Comparison of ENCODE assay signal across 16 cellular contexts in the genomic region with DNA sequence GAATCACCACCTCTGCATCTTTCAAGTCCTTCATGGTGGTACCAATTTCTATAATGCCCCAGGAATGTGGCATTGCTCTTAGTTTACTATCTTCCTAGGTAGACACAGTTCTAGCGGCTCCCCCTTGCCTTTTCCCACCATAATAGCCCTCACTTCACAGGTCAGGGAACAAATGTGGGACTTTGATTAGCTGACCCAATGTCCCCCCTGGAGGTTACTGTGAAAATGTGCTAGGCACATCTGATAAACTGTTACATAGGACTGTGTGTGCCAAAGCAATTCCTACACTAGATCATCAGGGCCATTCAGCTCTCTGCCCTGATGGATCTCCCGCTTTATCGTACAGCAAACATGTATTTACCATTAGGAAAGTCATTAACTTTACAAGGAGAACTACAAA.
"Had no signal": no experiment of that assay in that cellular context is flagged by ENCODE, and none has a peak within 500 bp of the region (broad histone marks: within the 10 kb centered on the region; RNA-seq: fewer than 3 reads in every experiment).

No MANE protein-coding gene starts in this region.

- H3K36me3 ChIP-seq: neutrophil, ovary, tibial nerve, upper lobe of right lung had no signal

- H3K36me3 Mint-ChIP-seq: naive thymus-derived CD8-positive, alpha-beta T cell; stimulated activated naive B cell treated with anti-CD40 and anti-IgM and Interleukin-4, amounts not matched to agents 10 μg/mL and 1 μg/mL and 100 μg/mL, for 72 hours had no signal

- ATAC-seq: mucosa of descending colon; naive thymus-derived CD8-positive, alpha-beta T cell; right cardiac atrium; stimulated activated naive B cell treated with anti-CD40 and anti-IgM and Interleukin-4, amounts not matched to agents 10 μg/mL and 1 μg/mL and 100 μg/mL, for 72 hours; stimulated activated naive CD8-positive, alpha-beta T cell treated with anti-CD3 and anti-CD28 coated beads, Interleukin-15, amount 100 ng/mL, for 72 hours; upper lobe of right lung had no signal

- H3K27me3 Mint-ChIP-seq: naive thymus-derived CD8-positive, alpha-beta T cell; stimulated activated naive CD8-positive, alpha-beta T cell treated with anti-CD3 and anti-CD28 coated beads, Interleukin-15, amount 100 ng/mL, for 72 hours had no signal

- H3K27me3 ChIP-seq: neutrophil, ovary, testis, tibial nerve, upper lobe of right lung had no signal

- H3K4me1 Mint-ChIP-seq: naive thymus-derived CD8-positive, alpha-beta T cell; stimulated activated naive B cell treated with anti-CD40 and anti-IgM and Interleukin-4, amounts not matched to agents 10 μg/mL and 1 μg/mL and 100 μg/mL, for 72 hours; stimulated activated naive CD8-positive, alpha-beta T cell treated with anti-CD3 and anti-CD28 coated beads, Interleukin-15, amount 100 ng/mL, for 72 hours had no signal

- H3K4me1 ChIP-seq: testis, tibial nerve, upper lobe of right lung had no signal

- H3K27ac Mint-ChIP-seq: naive thymus-derived CD8-positive, alpha-beta T cell; stimulated activated naive B cell treated with anti-CD40 and anti-IgM and Interleukin-4, amounts not matched to agents 10 μg/mL and 1 μg/mL and 100 μg/mL, for 72 hours; stimulated activated naive CD8-positive, alpha-beta T cell treated with anti-CD3 and anti-CD28 coated beads, Interleukin-15, amount 100 ng/mL, for 72 hours had no signal

- H3K4me3 ChIP-seq: coronary artery, mucosa of descending colon, ovary, testis, tibial nerve, upper lobe of right lung had no signal

- H3K27ac ChIP-seq: coronary artery, neutrophil, ovary, testis, tibial nerve, upper lobe of right lung had no signal

- H3K4me3 Mint-ChIP-seq: naive thymus-derived CD8-positive, alpha-beta T cell; stimulated activated naive B cell treated with anti-CD40 and anti-IgM and Interleukin-4, amounts not matched to agents 10 μg/mL and 1 μg/mL and 100 μg/mL, for 72 hours; stimulated activated naive CD8-positive, alpha-beta T cell treated with anti-CD3 and anti-CD28 coated beads, Interleukin-15, amount 100 ng/mL, for 72 hours had no signal

- H3K9me3 ChIP-seq: mucosa of descending colon, neutrophil, ovary, testis, upper lobe of right lung had no signal

- DNase-seq: effector CD4-positive, alpha-beta T cell; foreskin melanocyte; head of caudate nucleus; hippocampal formation; mucosa of descending colon; naive thymus-derived CD8-positive, alpha-beta T cell; ovary; right cardiac atrium; stimulated activated CD4-positive, alpha-beta T cell treated with anti-CD3 and anti-CD28 coated beads, Interleukin-4, amount 100 ng/mL, for 24 hours; stimulated activated naive B cell treated with anti-CD40 and anti-IgM and Interleukin-4, amounts not matched to agents 10 μg/mL and 1 μg/mL and 100 μg/mL, for 72 hours; stimulated activated naive CD8-positive, alpha-beta T cell treated with anti-CD3 and anti-CD28 coated beads, Interleukin-15, amount 100 ng/mL, for 72 hours; testis; upper lobe of right lung had no signal
